Comparison of ENCODE assay signal across 1 cellular context in genomic region chr3:46558184-46559029, GRCh38.
A peak's percentile ranks its signal among the peaks of the same experiment; 100 is the strongest.
TF ChIP-seq lines count a peak whose summit lies in the region.

No MANE protein-coding gene starts in this region.

TF ChIP-seq in K562, 482 proteins besides CTCF, POLR2A, EP300 and RAD21 (continued from another document and continues in another):
- peak in 1 of 2 experiments; percentile 61; a peak in 1 of 4 replicates for TF ChIP-seq ARNT (IDR thresholded peaks at IDR 0.05)
- no peak for TF ChIP-seq SETDB1 (IDR thresholded peaks at IDR 0.05; ENCODE audit: low read length)
- TF ChIP-seq MCM7 (IDR thresholded peaks at IDR 0.05) = no peak
- no peak for TF ChIP-seq FOXO4 (CRISPR knock-in tag; IDR thresholded peaks at IDR 0.05)
- no peak for TF ChIP-seq TAF15 (IDR thresholded peaks at IDR 0.05; ENCODE audit: low read depth, low read length)
- TF ChIP-seq PYGO2 (tag; IDR thresholded peaks at IDR 0.05) = 0 out of 2 replicates have a peak, but pooled peaks have one; percentile 40
- TF ChIP-seq JUND (IDR thresholded peaks at IDR 0.05; ENCODE audit: borderline replicate concordance, low read depth, low read length) = peak; percentile 44; the same call in 1 of the 2 replicates
- TF ChIP-seq JUND (tag; IDR thresholded peaks at IDR 0.05; ENCODE audit: borderline replicate concordance, low read depth, low read length) = no peak; the same call in 1 of the 3 replicates
- no peak for TF ChIP-seq ID3 (CRISPR knock-in tag; IDR thresholded peaks at IDR 0.05)
- TF ChIP-seq ID3 (tag; IDR thresholded peaks at IDR 0.05) = 0 out of 2 replicates have a peak, but pooled peaks have one; percentile 68
- TF ChIP-seq ZNF668 (CRISPR knock-in tag; IDR thresholded peaks at IDR 0.05) = no peak
- no peak for TF ChIP-seq TCF7 (IDR thresholded peaks at IDR 0.05; ENCODE audit: borderline replicate concordance)
- 0 out of 2 replicates have a peak, but pooled peaks have one; percentile 7 for TF ChIP-seq ELF1 (tag; IDR thresholded peaks at IDR 0.05)
- TF ChIP-seq ATF1 (CRISPR knock-in tag; IDR thresholded peaks at IDR 0.05) = no peak
- TF ChIP-seq ATF1 (tag; IDR thresholded peaks at IDR 0.05) = peak; percentile 58
- TF ChIP-seq RBM22 (IDR thresholded peaks at IDR 0.05; ENCODE audit: low read depth, low read length, poor library complexity, severe bottlenecking) = no peak
- TF ChIP-seq GABPA (tag; conservative IDR thresholded peaks at IDR 0.05; ENCODE audit: low read depth) = no peak
- TF ChIP-seq BRD4 (IDR thresholded peaks at IDR 0.05) = no peak
- no peak for TF ChIP-seq CHD2 (IDR thresholded peaks at IDR 0.05; ENCODE audit: low read depth, low read length)
- TF ChIP-seq NR1H2 (CRISPR knock-in tag; IDR thresholded peaks at IDR 0.05) = no peak
- no peak; the same call in 1 of the 2 replicates for TF ChIP-seq CXXC5 (CRISPR knock-in tag; IDR thresholded peaks at IDR 0.05)
- no peak for TF ChIP-seq SAP30 (IDR thresholded peaks at IDR 0.05; ENCODE audit: borderline replicate concordance, insufficient read depth, low read depth, low read length, poor library complexity, severe bottlenecking)
- TF ChIP-seq ZSCAN32 (CRISPR knock-in tag; IDR thresholded peaks at IDR 0.05) = no peak
- TF ChIP-seq ZNF280B (CRISPR knock-in tag; IDR thresholded peaks at IDR 0.05) = no peak
- TF ChIP-seq ZBTB11 (CRISPR knock-in tag; IDR thresholded peaks at IDR 0.05) = no peak
- peak in 1 of 2 experiments; percentile 72; a peak in 2 of 3 replicates for TF ChIP-seq CBX3 (IDR thresholded peaks at IDR 0.05; ENCODE audit: borderline replicate concordance in 1 of 2, low read length in 2 of 2)
- no peak for TF ChIP-seq PBX2 (CRISPR knock-in tag; IDR thresholded peaks at IDR 0.05; ENCODE audit: low read depth)
- no peak for TF ChIP-seq PBX2 (tag; conservative IDR thresholded peaks at IDR 0.05; ENCODE audit: low read depth)
- no peak for TF ChIP-seq ZNF133 (CRISPR knock-in tag; IDR thresholded peaks at IDR 0.05)
- no peak for TF ChIP-seq SFPQ (IDR thresholded peaks at IDR 0.05; ENCODE audit: low read depth, low read length)
- no peak for TF ChIP-seq NR2F6 (CRISPR knock-in tag; IDR thresholded peaks at IDR 0.05)
- TF ChIP-seq CGGBP1 (CRISPR knock-in tag; IDR thresholded peaks at IDR 0.05) = no peak
- TF ChIP-seq HMG20A (CRISPR knock-in tag; conservative IDR thresholded peaks at IDR 0.05) = no peak
- peak; percentile 54; the same call in 1 of the 2 replicates for TF ChIP-seq ZKSCAN8 (CRISPR knock-in tag; IDR thresholded peaks at IDR 0.05)
- TF ChIP-seq ZNF121 (CRISPR knock-in tag; conservative IDR thresholded peaks at IDR 0.05) = no peak
- TF ChIP-seq BMI1 (IDR thresholded peaks at IDR 0.05; ENCODE audit: low read length) = no peak; the same call in 1 of the 2 replicates
- TF ChIP-seq RBBP5 (IDR thresholded peaks at IDR 0.05; ENCODE audit: borderline replicate concordance, insufficient read depth, low read length, poor library complexity, severe bottlenecking) = no peak
- TF ChIP-seq NFRKB (IDR thresholded peaks at IDR 0.05; ENCODE audit: low read depth) = no peak
- TF ChIP-seq IRF2 (CRISPR knock-in tag; IDR thresholded peaks at IDR 0.05) = no peak
- 0 out of 4 replicates have a peak, but pooled peaks of 1 of the 2 experiments have one; percentile 36 for TF ChIP-seq TBL1XR1 (IDR thresholded peaks at IDR 0.05; ENCODE audit: low read length in 2 of 2)
- no peak for TF ChIP-seq MBD2 (IDR thresholded peaks at IDR 0.05; ENCODE audit: borderline replicate concordance, low read depth)
- no peak for TF ChIP-seq ZNF282 (CRISPR knock-in tag; IDR thresholded peaks at IDR 0.05)
- no peak for TF ChIP-seq HES1 (IDR thresholded peaks at IDR 0.05; ENCODE audit: low read depth)
- TF ChIP-seq HNRNPL (IDR thresholded peaks at IDR 0.05; ENCODE audit: low read depth, low read length) = no peak
- no peak for TF ChIP-seq CBX5 (IDR thresholded peaks at IDR 0.05; ENCODE audit: borderline replicate concordance, low read depth)
- TF ChIP-seq TFAP4 (CRISPR knock-in tag; IDR thresholded peaks at IDR 0.05; ENCODE audit: borderline replicate concordance) = peak; percentile 67; the same call in 1 of the 2 replicates
- TF ChIP-seq ZNF146 (CRISPR knock-in tag; IDR thresholded peaks at IDR 0.05; ENCODE audit: unreplicated experiment) = no peak
- no peak for TF ChIP-seq TGIF2 (CRISPR knock-in tag; IDR thresholded peaks at IDR 0.05)
- no peak for TF ChIP-seq ZNF75A (CRISPR knock-in tag; IDR thresholded peaks at IDR 0.05)
- no peak for TF ChIP-seq RBM17 (IDR thresholded peaks at IDR 0.05; ENCODE audit: borderline replicate concordance, low read depth, low read length)
- TF ChIP-seq MAZ (CRISPR knock-in tag; conservative IDR thresholded peaks at IDR 0.05 in 1 of 2, IDR thresholded peaks at IDR 0.05 in 1 of 2) = peak; percentile 41 to 75; a peak in 3 of 4 replicates
